1 cellular context compared by ENCODE assay signal in genomic region chr9:20996809-20997208, GRCh38.
TF ChIP-seq lines count a peak whose summit lies in the region.

No MANE protein-coding gene starts in this region.

TF ChIP-seq in GM23338, 12 proteins besides CTCF, POLR2A, EP300 and RAD21 (continued from another document):
- TF ChIP-seq ZNF462 (CRISPR knock-in tag; IDR thresholded peaks at IDR 0.05) (no peak), ETS1 (IDR thresholded peaks at IDR 0.05) (no peak), ZNF114 (CRISPR knock-in tag; IDR thresholded peaks at IDR 0.05) (no peak), NANOG (IDR thresholded peaks at IDR 0.05; ENCODE audit: borderline replicate concordance) (no peak), EZH2phosphoT487 (IDR thresholded peaks at IDR 0.05; ENCODE audit: unreplicated experiment) (no peak), STAT1 (IDR thresholded peaks at IDR 0.05; ENCODE audit: unreplicated experiment) (no peak), CREB1 (CRISPR knock-in tag; IDR thresholded peaks at IDR 0.05; ENCODE audit: low read depth) (no peak), ZNF331 (CRISPR knock-in tag; IDR thresholded peaks at IDR 0.05; ENCODE audit: low read depth) (no peak), REST (IDR thresholded peaks at IDR 0.05; ENCODE audit: unreplicated experiment) (no peak)
